24 cellular contexts compared by ENCODE assay signal in the genomic region with DNA sequence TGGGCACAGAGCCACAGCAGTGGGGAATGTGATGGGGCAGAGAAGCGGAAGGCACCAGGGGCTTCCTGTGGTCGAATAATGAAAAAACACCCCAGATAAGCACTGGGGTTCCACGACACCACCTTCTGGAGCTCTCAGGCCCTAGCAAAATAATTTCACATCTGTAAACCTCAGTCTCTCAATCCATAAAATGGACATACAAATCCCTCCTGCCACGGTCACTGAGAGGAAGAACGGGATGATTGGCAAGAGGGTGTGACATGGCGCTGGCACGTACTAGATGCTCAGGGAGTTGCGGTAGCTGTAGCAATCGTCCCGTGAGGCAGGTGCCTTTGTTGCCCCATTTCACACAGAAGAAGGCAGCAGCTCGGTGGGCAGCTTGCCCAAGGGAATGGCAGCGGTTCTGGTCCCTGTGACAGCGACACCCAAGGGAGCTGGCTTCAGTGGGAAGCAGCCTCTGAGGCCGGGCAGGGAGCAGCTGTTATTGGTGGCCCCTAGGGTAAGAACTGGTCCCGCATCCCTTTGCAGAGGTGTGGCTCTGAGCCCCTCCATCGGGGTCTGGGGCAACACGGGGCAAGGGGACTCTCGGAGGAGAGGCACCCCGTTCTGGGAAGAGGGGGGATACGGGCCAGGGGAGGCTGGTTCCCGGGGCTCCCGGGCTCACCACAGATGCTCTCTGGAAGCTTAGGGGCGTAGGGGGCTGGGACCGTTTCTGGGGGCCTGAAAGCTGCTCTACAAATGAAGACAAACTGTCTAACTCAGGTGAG.
DNase-seq lines count a peak whose midpoint lies in the region; ATAC-seq, FAIRE-seq and TF ChIP-seq lines count a peak whose summit lies in the region.
"Had no signal": no experiment of that assay in that cellular context is flagged by ENCODE, and none has a peak within 500 bp of the region (broad histone marks: within the 10 kb centered on the region; RNA-seq: fewer than 3 reads in every experiment).

No MANE protein-coding gene starts in this region.

- peak overlapping the region; percentile 43 for H3K4me3 ChIP-seq in SJCRH30
- H3K4me3 ChIP-seq in esophagus muscularis mucosa = no peak overlapping the region
- no peak overlapping the region for H3K4me3 ChIP-seq in osteoblast (ENCODE audit: insufficient read depth, low read length)
- H3K4me3 ChIP-seq: body of pancreas, dorsolateral prefrontal cortex had no signal

- no peak for ATAC-seq in HG03039 (IDR thresholded peaks at IDR 0.05; ENCODE audit: unreplicated experiment)
- ATAC-seq: body of pancreas had no signal

- intact Hi-C loops in esophagus muscularis mucosa (cut with DNase I) = no loop called here

- H4K20me1 ChIP-seq in osteoblast (ENCODE audit: insufficient read depth, low read length) = no peaks in the 10 kb centered on the region

- no peak for TF ChIP-seq EP300 in esophagus muscularis mucosa (IDR thresholded peaks at IDR 0.05)

- H3K9me3 ChIP-seq in SJCRH30 (replicated peaks) (no peaks in the 10 kb centered on the region), esophagus muscularis mucosa (no peaks in the 10 kb centered on the region), osteoblast (ENCODE audit: low read depth, low read length) (no peaks in the 10 kb centered on the region)
- H3K9me3 ChIP-seq: body of pancreas had no signal

- H3K4me1 ChIP-seq in SJCRH30 = peaks cover 41% of the 10 kb centered on the region
- no peaks in the 10 kb centered on the region for H3K4me1 ChIP-seq in esophagus muscularis mucosa
- H3K4me1 ChIP-seq in osteoblast (ENCODE audit: insufficient read depth, low read length) = peaks cover 28% of the 10 kb centered on the region
- H3K4me1 ChIP-seq: body of pancreas had no signal

- TF ChIP-seq CTCF in esophagus muscularis mucosa (IDR thresholded peaks at IDR 0.05) (no peak), osteoblast (IDR thresholded peaks at IDR 0.05; ENCODE audit: extremely low read depth, low read depth, low read length) (no peak)

- H2AFZ ChIP-seq in osteoblast (ENCODE audit: low read length) = peak overlapping the region; percentile 80

- peak; percentile 57 for DNase-seq in NCI-H82 (lab: John Stamatoyannopoulos, UW)
- DNase-seq in NCI-H82 treated with DMSO at 0.1 percent for 48 hours (lab: John Stamatoyannopoulos, UW; ENCODE audit: unreplicated experiment) = no peak
- DNase-seq in SJCRH30 = peak; percentile 40 to 62
- peak; percentile 72 for DNase-seq in esophagus muscularis mucosa (ENCODE audit: extremely low spot score)
- peak; percentile 53 for DNase-seq in osteoblast (ENCODE audit: insufficient read length, low spot score, missing footprints)
- DNase-seq in GDM1 (lab: John Stamatoyannopoulos, UW) = no peak
- no peak for DNase-seq in HTR-8/SVneo (ENCODE audit: insufficient read length, low spot score)
- DNase-seq: activated naive CD4-positive, alpha-beta T cell treated with anti-CD3 and anti-CD28 coated beads, Interleukin-2, amount 50 U/mL, for 16 hours; activated T-cell treated with anti-CD3 and anti-CD28 coated beads for 4 hours; C1 segment of cervical spinal cord; DMS 273 treated with DMSO at 0.1 percent for 48 hours; erythroblast; glutamatergic neuron; immature natural killer cell; NCI-H146; NCI-H345; SHP77; T-helper 9 cell; trophoblast cell had no signal

- no peak for FAIRE-seq in HTR-8/SVneo (lab: Jason Lieb, UNC)
- FAIRE-seq: GM18507 had no signal

- TF ChIP-seq POLR2A in esophagus muscularis mucosa (IDR thresholded peaks at IDR 0.05; ENCODE audit: low read depth) = no peak

- H3K79me2 ChIP-seq in osteoblast (ENCODE audit: insufficient read depth, low read length) = no peaks in the 10 kb centered on the region

- peak overlapping the region; percentile 63 for H3K27ac ChIP-seq in SJCRH30
- no peak overlapping the region for H3K27ac ChIP-seq in esophagus muscularis mucosa (replicated peaks in 1 of 4)
- H3K27ac ChIP-seq in osteoblast (ENCODE audit: low read depth, low read length) = no peak overlapping the region
- H3K27ac ChIP-seq: 22Rv1, body of pancreas, dorsolateral prefrontal cortex had no signal

- H3K36me3 ChIP-seq in SJCRH30 = no peaks in the 10 kb centered on the region
- H3K36me3 ChIP-seq in esophagus muscularis mucosa = no peaks in the 10 kb centered on the region
- H3K36me3 ChIP-seq in osteoblast (ENCODE audit: insufficient read depth, low read length) = no peaks in the 10 kb centered on the region

- no peaks in the 10 kb centered on the region for H3K27me3 ChIP-seq in SJCRH30
- H3K27me3 ChIP-seq in esophagus muscularis mucosa = no peaks in the 10 kb centered on the region
- H3K27me3 ChIP-seq in osteoblast (ENCODE audit: insufficient read depth, low read length) = no peaks in the 10 kb centered on the region
- H3K27me3 ChIP-seq: body of pancreas had no signal

- H3K4me2 ChIP-seq in osteoblast (ENCODE audit: insufficient read depth, low read length) = peak overlapping the region; percentile 51

- WGBS in esophagus muscularis mucosa = 75% methylated on average over 20 of the region's 24 CpGs

Comparison
In these comparisons a context has a peak if more than half of its experiments do, and no peak if none do; other contexts are left out.
1. DNase-seq: peak in NCI-H82 (single experiment), SJCRH30 (2 of 2), esophagus muscularis mucosa (single experiment) and osteoblast (single experiment); none in NCI-H82 treated with DMSO at 0.1 percent for 48 hours (single experiment), GDM1 (single experiment) and HTR-8/SVneo (single experiment).